1 cellular context compared by ENCODE assay signal in genomic region chr3:159978353-159978752, GRCh38.
A peak's percentile ranks its signal among the peaks of the same experiment; 100 is the strongest.
TF ChIP-seq lines count a peak whose summit lies in the region.

No MANE protein-coding gene starts in this region.

TF ChIP-seq in HepG2, 621 proteins besides CTCF, POLR2A, EP300 and RAD21 (continued from another document and continues in another):
- TF ChIP-seq, protein P1, sequence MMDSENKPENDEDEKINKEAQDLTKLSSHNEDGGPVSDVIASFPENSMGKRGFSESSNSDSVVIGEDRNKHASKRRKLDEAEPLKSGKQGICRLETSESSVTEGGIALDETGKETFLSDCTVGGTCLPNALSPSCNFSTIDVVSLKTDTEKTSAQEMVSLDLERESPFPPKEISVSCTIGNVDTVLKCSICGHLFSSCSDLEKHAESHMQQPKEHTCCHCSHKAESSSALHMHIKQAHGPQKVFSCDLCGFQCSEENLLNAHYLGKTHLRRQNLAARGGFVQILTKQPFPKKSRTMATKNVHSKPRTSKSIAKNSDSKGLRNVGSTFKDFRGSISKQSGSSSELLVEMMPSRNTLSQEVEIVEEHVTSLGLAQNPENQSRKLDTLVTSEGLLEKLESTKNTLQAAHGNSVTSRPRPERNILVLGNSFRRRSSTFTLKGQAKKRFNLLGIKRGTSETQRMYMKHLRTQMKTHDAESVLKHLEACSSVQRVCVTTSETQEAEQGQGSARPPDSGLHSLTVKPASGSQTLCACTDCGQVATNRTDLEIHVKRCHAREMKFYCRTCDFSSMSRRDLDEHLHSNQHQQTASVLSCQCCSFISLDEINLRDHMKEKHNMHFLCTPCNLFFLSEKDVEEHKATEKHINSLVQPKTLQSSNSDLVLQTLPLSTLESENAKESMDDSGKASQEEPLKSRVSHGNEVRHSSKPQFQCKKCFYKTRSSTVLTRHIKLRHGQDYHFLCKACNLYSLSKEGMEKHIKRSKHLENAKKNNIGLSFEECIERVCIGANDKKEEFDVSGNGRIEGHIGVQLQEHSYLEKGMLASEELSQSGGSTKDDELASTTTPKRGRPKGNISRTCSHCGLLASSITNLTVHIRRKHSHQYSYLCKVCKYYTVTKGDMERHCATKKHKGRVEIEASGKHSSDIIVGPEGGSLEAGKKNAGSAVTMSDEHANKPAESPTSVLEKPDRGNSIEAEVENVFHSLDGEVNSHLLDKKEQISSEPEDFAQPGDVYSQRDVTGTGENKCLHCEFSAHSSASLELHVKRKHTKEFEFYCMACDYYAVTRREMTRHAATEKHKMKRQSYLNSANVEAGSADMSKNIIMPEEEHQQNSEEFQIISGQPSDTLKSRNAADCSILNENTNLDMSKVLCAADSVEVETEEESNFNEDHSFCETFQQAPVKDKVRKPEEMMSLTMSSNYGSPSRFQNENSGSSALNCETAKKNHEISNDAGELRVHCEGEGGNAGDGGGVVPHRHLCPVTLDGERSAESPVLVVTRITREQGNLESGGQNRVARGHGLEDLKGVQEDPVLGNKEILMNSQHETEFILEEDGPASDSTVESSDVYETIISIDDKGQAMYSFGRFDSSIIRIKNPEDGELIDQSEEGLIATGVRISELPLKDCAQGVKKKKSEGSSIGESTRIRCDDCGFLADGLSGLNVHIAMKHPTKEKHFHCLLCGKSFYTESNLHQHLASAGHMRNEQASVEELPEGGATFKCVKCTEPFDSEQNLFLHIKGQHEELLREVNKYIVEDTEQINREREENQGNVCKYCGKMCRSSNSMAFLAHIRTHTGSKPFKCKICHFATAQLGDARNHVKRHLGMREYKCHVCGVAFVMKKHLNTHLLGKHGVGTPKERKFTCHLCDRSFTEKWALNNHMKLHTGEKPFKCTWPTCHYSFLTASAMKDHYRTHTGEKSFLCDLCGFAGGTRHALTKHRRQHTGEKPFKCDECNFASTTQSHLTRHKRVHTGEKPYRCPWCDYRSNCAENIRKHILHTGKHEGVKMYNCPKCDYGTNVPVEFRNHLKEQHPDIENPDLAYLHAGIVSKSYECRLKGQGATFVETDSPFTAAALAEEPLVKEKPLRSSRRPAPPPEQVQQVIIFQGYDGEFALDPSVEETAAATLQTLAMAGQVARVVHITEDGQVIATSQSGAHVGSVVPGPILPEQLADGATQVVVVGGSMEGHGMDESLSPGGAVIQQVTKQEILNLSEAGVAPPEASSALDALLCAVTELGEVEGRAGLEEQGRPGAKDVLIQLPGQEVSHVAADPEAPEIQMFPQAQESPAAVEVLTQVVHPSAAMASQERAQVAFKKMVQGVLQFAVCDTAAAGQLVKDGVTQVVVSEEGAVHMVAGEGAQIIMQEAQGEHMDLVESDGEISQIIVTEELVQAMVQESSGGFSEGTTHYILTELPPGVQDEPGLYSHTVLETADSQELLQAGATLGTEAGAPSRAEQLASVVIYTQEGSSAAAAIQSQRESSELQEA (CRISPR knock-in tag; IDR thresholded peaks at IDR 0.05; ENCODE audit: not compliant biosample characterization): no peak
- TF ChIP-seq TBX2 (CRISPR knock-in tag; IDR thresholded peaks at IDR 0.05; ENCODE audit: borderline replicate concordance): no peak; the same call in 1 of the 2 replicates
- peak; percentile 76 for TF ChIP-seq ELF3 (CRISPR knock-in tag; IDR thresholded peaks at IDR 0.05)
- no peak for TF ChIP-seq NCOA5 (CRISPR knock-in tag; IDR thresholded peaks at IDR 0.05)
- TF ChIP-seq PHF5A (CRISPR knock-in tag; IDR thresholded peaks at IDR 0.05; ENCODE audit: low read depth, unreplicated experiment): no peak
- TF ChIP-seq ZSCAN30 (CRISPR knock-in tag; IDR thresholded peaks at IDR 0.05): no peak
- no peak for TF ChIP-seq ZNF136 (CRISPR knock-in tag; IDR thresholded peaks at IDR 0.05; ENCODE audit: low read depth)
- 0 out of 2 replicates have a peak, but pooled peaks have one; percentile 23 for TF ChIP-seq NFIC (IDR thresholded peaks at IDR 0.05; ENCODE audit: low read length)
- TF ChIP-seq ZNF580 (CRISPR knock-in tag; IDR thresholded peaks at IDR 0.05; ENCODE audit: borderline replicate concordance, low read depth): no peak
- no peak for TF ChIP-seq JUN (CRISPR knock-in tag; IDR thresholded peaks at IDR 0.05)
- TF ChIP-seq NFIB (CRISPR knock-in tag; IDR thresholded peaks at IDR 0.05; ENCODE audit: borderline replicate concordance): no peak
- no peak for TF ChIP-seq AGO1 (IDR thresholded peaks at IDR 0.05; ENCODE audit: low read depth, low read length, poor library complexity, severe bottlenecking)
- peak; percentile 60; the same call in 1 of the 2 replicates for TF ChIP-seq ZNF3 (CRISPR knock-in tag; IDR thresholded peaks at IDR 0.05)
- no peak for TF ChIP-seq ZSCAN31 (CRISPR knock-in tag; IDR thresholded peaks at IDR 0.05; ENCODE audit: low read depth)
- no peak for TF ChIP-seq ATF7 (IDR thresholded peaks at IDR 0.05)
- no peak for TF ChIP-seq ATF7 (CRISPR knock-in tag; IDR thresholded peaks at IDR 0.05)
- no peak for TF ChIP-seq ZNF597 (CRISPR knock-in tag; IDR thresholded peaks at IDR 0.05)
- TF ChIP-seq ZNF83 (CRISPR knock-in tag; IDR thresholded peaks at IDR 0.05; ENCODE audit: borderline replicate concordance): no peak
- TF ChIP-seq SP1 (IDR thresholded peaks at IDR 0.05): no peak
- no peak for TF ChIP-seq SP1 (CRISPR knock-in tag; IDR thresholded peaks at IDR 0.05)
- TF ChIP-seq MTA3 (CRISPR knock-in tag; IDR thresholded peaks at IDR 0.05): no peak
- TF ChIP-seq, protein P2, sequence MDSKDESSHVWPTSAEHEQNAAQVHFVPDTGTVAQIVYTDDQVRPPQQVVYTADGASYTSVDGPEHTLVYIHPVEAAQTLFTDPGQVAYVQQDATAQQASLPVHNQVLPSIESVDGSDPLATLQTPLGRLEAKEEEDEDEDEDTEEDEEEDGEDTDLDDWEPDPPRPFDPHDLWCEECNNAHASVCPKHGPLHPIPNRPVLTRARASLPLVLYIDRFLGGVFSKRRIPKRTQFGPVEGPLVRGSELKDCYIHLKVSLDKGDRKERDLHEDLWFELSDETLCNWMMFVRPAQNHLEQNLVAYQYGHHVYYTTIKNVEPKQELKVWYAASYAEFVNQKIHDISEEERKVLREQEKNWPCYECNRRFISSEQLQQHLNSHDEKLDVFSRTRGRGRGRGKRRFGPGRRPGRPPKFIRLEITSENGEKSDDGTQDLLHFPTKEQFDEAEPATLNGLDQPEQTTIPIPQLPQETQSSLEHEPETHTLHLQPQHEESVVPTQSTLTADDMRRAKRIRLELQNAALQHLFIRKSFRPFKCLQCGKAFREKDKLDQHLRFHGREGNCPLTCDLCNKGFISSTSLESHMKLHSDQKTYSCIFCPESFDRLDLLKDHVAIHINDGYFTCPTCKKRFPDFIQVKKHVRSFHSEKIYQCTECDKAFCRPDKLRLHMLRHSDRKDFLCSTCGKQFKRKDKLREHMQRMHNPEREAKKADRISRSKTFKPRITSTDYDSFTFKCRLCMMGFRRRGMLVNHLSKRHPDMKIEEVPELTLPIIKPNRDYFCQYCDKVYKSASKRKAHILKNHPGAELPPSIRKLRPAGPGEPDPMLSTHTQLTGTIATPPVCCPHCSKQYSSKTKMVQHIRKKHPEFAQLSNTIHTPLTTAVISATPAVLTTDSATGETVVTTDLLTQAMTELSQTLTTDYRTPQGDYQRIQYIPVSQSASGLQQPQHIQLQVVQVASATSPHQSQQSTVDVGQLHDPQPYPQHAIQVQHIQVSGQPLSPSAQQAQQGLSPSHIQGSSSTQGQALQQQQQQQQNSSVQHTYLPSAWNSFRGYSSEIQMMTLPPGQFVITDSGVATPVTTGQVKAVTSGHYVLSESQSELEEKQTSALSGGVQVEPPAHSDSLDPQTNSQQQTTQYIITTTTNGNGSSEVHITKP (CRISPR knock-in tag; IDR thresholded peaks at IDR 0.05; ENCODE audit: low read depth): no peak
- peak; percentile 37; the same call in 1 of the 2 replicates for TF ChIP-seq KAT8 (CRISPR knock-in tag; IDR thresholded peaks at IDR 0.05)
- TF ChIP-seq POLR2G (IDR thresholded peaks at IDR 0.05; ENCODE audit: low read depth, low read length): no peak
- TF ChIP-seq, protein P3, sequence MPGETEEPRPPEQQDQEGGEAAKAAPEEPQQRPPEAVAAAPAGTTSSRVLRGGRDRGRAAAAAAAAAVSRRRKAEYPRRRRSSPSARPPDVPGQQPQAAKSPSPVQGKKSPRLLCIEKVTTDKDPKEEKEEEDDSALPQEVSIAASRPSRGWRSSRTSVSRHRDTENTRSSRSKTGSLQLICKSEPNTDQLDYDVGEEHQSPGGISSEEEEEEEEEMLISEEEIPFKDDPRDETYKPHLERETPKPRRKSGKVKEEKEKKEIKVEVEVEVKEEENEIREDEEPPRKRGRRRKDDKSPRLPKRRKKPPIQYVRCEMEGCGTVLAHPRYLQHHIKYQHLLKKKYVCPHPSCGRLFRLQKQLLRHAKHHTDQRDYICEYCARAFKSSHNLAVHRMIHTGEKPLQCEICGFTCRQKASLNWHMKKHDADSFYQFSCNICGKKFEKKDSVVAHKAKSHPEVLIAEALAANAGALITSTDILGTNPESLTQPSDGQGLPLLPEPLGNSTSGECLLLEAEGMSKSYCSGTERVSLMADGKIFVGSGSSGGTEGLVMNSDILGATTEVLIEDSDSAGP (CRISPR knock-in tag; IDR thresholded peaks at IDR 0.05; ENCODE audit: borderline replicate concordance): no peak
- TF ChIP-seq, protein P4, sequence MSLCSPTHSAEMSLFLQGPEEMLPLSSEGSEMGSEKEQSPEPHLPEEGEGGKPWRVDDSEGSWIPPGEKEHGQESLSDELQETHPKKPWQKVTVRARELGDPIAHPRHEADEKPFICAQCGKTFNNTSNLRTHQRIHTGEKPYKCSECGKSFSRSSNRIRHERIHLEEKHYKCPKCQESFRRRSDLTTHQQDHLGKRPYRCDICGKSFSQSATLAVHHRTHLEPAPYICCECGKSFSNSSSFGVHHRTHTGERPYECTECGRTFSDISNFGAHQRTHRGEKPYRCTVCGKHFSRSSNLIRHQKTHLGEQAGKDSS (CRISPR knock-in tag; IDR thresholded peaks at IDR 0.05; ENCODE audit: borderline replicate concordance, low read depth): no peak
- TF ChIP-seq PAX8 (CRISPR knock-in tag; IDR thresholded peaks at IDR 0.05; ENCODE audit: borderline replicate concordance): no peak
- 0 out of 2 replicates have a peak, but pooled peaks have one; percentile 24 for TF ChIP-seq ZFY (CRISPR knock-in tag; IDR thresholded peaks at IDR 0.05)
- TF ChIP-seq TBL1XR1 (IDR thresholded peaks at IDR 0.05; ENCODE audit: borderline replicate concordance, low read length, partially characterized antibody): no peak
- 0 out of 2 replicates have a peak, but pooled peaks have one; percentile 21 for TF ChIP-seq ZSCAN25 (CRISPR knock-in tag; IDR thresholded peaks at IDR 0.05)
- no peak for TF ChIP-seq ZNF773 (CRISPR knock-in tag; IDR thresholded peaks at IDR 0.05; ENCODE audit: borderline replicate concordance)
- TF ChIP-seq ZNF557 (CRISPR knock-in tag; IDR thresholded peaks at IDR 0.05): no peak
- TF ChIP-seq ZNF569 (CRISPR knock-in tag; IDR thresholded peaks at IDR 0.05; ENCODE audit: borderline replicate concordance): no peak
- no peak for TF ChIP-seq MZF1 (CRISPR knock-in tag; IDR thresholded peaks at IDR 0.05; ENCODE audit: borderline replicate concordance)
- no peak for TF ChIP-seq RARA (CRISPR knock-in tag; IDR thresholded peaks at IDR 0.05)
- TF ChIP-seq, protein P5, sequence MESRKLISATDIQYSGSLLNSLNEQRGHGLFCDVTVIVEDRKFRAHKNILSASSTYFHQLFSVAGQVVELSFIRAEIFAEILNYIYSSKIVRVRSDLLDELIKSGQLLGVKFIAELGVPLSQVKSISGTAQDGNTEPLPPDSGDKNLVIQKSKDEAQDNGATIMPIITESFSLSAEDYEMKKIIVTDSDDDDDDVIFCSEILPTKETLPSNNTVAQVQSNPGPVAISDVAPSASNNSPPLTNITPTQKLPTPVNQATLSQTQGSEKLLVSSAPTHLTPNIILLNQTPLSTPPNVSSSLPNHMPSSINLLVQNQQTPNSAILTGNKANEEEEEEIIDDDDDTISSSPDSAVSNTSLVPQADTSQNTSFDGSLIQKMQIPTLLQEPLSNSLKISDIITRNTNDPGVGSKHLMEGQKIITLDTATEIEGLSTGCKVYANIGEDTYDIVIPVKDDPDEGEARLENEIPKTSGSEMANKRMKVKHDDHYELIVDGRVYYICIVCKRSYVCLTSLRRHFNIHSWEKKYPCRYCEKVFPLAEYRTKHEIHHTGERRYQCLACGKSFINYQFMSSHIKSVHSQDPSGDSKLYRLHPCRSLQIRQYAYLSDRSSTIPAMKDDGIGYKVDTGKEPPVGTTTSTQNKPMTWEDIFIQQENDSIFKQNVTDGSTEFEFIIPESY (CRISPR knock-in tag; IDR thresholded peaks at IDR 0.05): no peak
- no peak for TF ChIP-seq HNRNPLL (IDR thresholded peaks at IDR 0.05; ENCODE audit: low read depth, low read length, poor library complexity, severe bottlenecking)
- no peak for TF ChIP-seq TCF7 (IDR thresholded peaks at IDR 0.05; ENCODE audit: low read depth)
- no peak for TF ChIP-seq THAP7 (CRISPR knock-in tag; IDR thresholded peaks at IDR 0.05)
